ENCODE assay signal across 18 cellular contexts in genomic region chr22:48499456-48500425, GRCh38.
A peak's percentile ranks its signal among the peaks of the same experiment; 100 is the strongest.
DNase-seq lines count a peak whose midpoint lies in the region; ATAC-seq, FAIRE-seq and TF ChIP-seq lines count a peak whose summit lies in the region.
"Had no signal": no experiment of that assay in that cellular context is flagged by ENCODE, and none has a peak within 500 bp of the region (broad histone marks: within the 10 kb centered on the region; RNA-seq: fewer than 3 reads in every experiment).

No MANE protein-coding gene starts in this region.

- peak overlapping the region in 1 of 7 donors; percentile 38 for H3K27ac Mint-ChIP-seq in CD4-positive, alpha-beta memory T cell
- H3K27ac Mint-ChIP-seq: CD4-positive, CD25-positive, alpha-beta regulatory T cell had no signal

- no peak for TF ChIP-seq RAD21 in K562 (CRISPR knock-in tag; conservative IDR thresholded peaks at IDR 0.05 in 1 of 2, IDR thresholded peaks at IDR 0.05 in 1 of 2)

- H3K36me3 ChIP-seq in left ventricle myocardium inferior (no peaks in the 10 kb centered on the region), K562 (ENCODE audit: control insufficient read depth, insufficient read depth, low read length) (no peaks in the 10 kb centered on the region), lower lobe of right lung (no peaks in the 10 kb centered on the region), thyroid gland (no peaks in the 10 kb centered on the region)
- H3K36me3 ChIP-seq in CD4-positive, alpha-beta memory T cell (ENCODE audit: insufficient read depth, low read length), result no peaks in the 10 kb centered on the region
- H3K36me3 ChIP-seq: BE2C had no signal

- H3K4me3 Mint-ChIP-seq in CD4-positive, alpha-beta memory T cell, result no peak overlapping the region
- H3K4me3 Mint-ChIP-seq: CD4-positive, CD25-positive, alpha-beta regulatory T cell had no signal

- H2AFZ ChIP-seq in K562 (ENCODE audit: low read depth, low read length), result no peak overlapping the region

- H3K36me3 Mint-ChIP-seq in CD4-positive, alpha-beta memory T cell, result no peaks in the 10 kb centered on the region
- H3K36me3 Mint-ChIP-seq: CD4-positive, CD25-positive, alpha-beta regulatory T cell had no signal

- H3K9me3 ChIP-seq in left ventricle myocardium inferior (replicated peaks), result no peaks in the 10 kb centered on the region
- H3K9me3 ChIP-seq in K562 (replicated peaks; ENCODE audit: control insufficient read depth, insufficient read depth, low read depth, low read length), result no peaks in the 10 kb centered on the region
- no peaks in the 10 kb centered on the region for H3K9me3 ChIP-seq in lower lobe of right lung
- no peaks in the 10 kb centered on the region for H3K9me3 ChIP-seq in thyroid gland
- no peaks in the 10 kb centered on the region for H3K9me3 ChIP-seq in CD4-positive, alpha-beta memory T cell (ENCODE audit: control insufficient read depth in 1 of 2, low read length in 2 of 2)
- H3K9me3 ChIP-seq: Caco-2 had no signal

- ATAC-seq in Right ventricle myocardium superior (ENCODE audit: poor library complexity), result no peak
- no peak for ATAC-seq in K562
- ATAC-seq in lower lobe of right lung, result no peak

- H3K27me3 Mint-ChIP-seq in CD4-positive, alpha-beta memory T cell, result peaks cover 0 to 5% of the 10 kb centered on the region in 2 donors

- H3K79me2 ChIP-seq in K562 (ENCODE audit: control insufficient read depth, insufficient read depth, low read length), result no peaks in the 10 kb centered on the region

- TF ChIP-seq POLR2A in K562 (conservative IDR thresholded peaks at IDR 0.05) (no peak), thyroid gland (IDR thresholded peaks at IDR 0.05) (no peak)

- POLR2A ChIA-PET in K562 (lab: Yijun Ruan, JAX), result interaction anchor here (0.6 kb wide), 1 partner anchor 47 kb away, joined by 3 read pairs; no protein-coding TSS in a partner anchor
- POLR2A ChIA-PET in CD4-positive, alpha-beta memory T cell (lab: Charles Lee; ENCODE audit: partially characterized antibody), result no interaction called here

- peaks cover 85% of the 10 kb centered on the region for H3K27me3 ChIP-seq in left ventricle myocardium inferior (ENCODE audit: low read depth)
- peaks cover 2 to 29% of the 10 kb centered on the region in 2 experiments; a peak in 3 of 5 replicates for H3K27me3 ChIP-seq in K562 (ENCODE audit: control insufficient read depth in 2 of 2, insufficient read depth in 2 of 2, low read length in 2 of 2)
- no peaks in the 10 kb centered on the region for H3K27me3 ChIP-seq in lower lobe of right lung (ENCODE audit: low read depth)
- H3K27me3 ChIP-seq in thyroid gland, result no peaks in the 10 kb centered on the region
- H3K27me3 ChIP-seq in CD4-positive, alpha-beta memory T cell (ENCODE audit: insufficient read depth, low read length), result no peaks in the 10 kb centered on the region
- H3K27me3 ChIP-seq: BE2C had no signal

- TF ChIP-seq CTCF in left ventricle myocardium inferior (IDR thresholded peaks at IDR 0.05; ENCODE audit: borderline replicate concordance) (no peak), K562 (IDR thresholded peaks at IDR 0.05 in 2 of 3, conservative IDR thresholded peaks at IDR 0.05 in 1 of 3; ENCODE audit: insufficient read depth in 2 of 3, low read depth in 1 of 3, low read length in 3 of 3) (no peak), lower lobe of right lung (IDR thresholded peaks at IDR 0.05) (no peak), thyroid gland (IDR thresholded peaks at IDR 0.05) (no peak)

- in situ Hi-C loops in K562 (cut with MboI), result loop anchor here (25.0 kb wide), 1 partner anchor 912 kb away; no protein-coding TSS in a partner anchor

- H3K27ac ChIP-seq in left ventricle myocardium inferior (replicated peaks) (no peak overlapping the region), K562 (ENCODE audit: extremely low read depth, low read depth, low read length) (no peak overlapping the region), lower lobe of right lung (no peak overlapping the region), thyroid gland (no peak overlapping the region)
- no peak overlapping the region for H3K27ac ChIP-seq in CD4-positive, alpha-beta memory T cell (ENCODE audit: low read depth, low read length)

- H3K4me3 ChIP-seq in left ventricle myocardium inferior (no peak overlapping the region), K562 (no peak overlapping the region), lower lobe of right lung (no peak overlapping the region), thyroid gland (replicated peaks in 1 of 3) (no peak overlapping the region)
- H3K4me3 ChIP-seq in CD4-positive, alpha-beta memory T cell (ENCODE audit: low read length in 2 of 2), result no peak overlapping the region

- H3K4me2 ChIP-seq in K562 (ENCODE audit: insufficient read depth, low read length), result no peak overlapping the region

- H3K9me1 ChIP-seq in K562 (ENCODE audit: control insufficient read depth, insufficient read depth, low read length), result no peaks in the 10 kb centered on the region

- no peak overlapping the region for H3K9ac ChIP-seq in K562 (ENCODE audit: insufficient read depth in 1 of 2, low read depth in 2 of 2, low read length in 2 of 2)

- intact Hi-C loops in Right ventricle myocardium superior (cut with DNase I), result no loop called here
- intact Hi-C loops in left ventricle myocardium inferior (cut with micrococcal nuclease), result no loop called here
- intact Hi-C loops in K562 (cut with micrococcal nuclease), result no loop called here
- intact Hi-C loops in lower lobe of right lung (cut with DNase I), result no loop called here
- intact Hi-C loops in thyroid gland (cut with DNase I), result no loop called here
- intact Hi-C loops in CD4-positive, alpha-beta memory T cell (cut with micrococcal nuclease), result loop anchor here (10.0 kb wide), 1 partner anchor 1285 kb away; no protein-coding TSS in a partner anchor

- BruUV-seq in K562 (replicated peaks; lab: Mats Ljungman, UMichigan), result no TSS peak

- TF ChIP-seq EP300 in K562 (IDR thresholded peaks at IDR 0.05; ENCODE audit: low read length), result no peak

- no peak for FAIRE-seq in K562 (lab: Jason Lieb, UNC)

- H4K20me1 ChIP-seq in K562 (replicated peaks; ENCODE audit: control insufficient read depth, insufficient read depth, low read length), result 0 out of 2 replicates have a peak, but pooled peaks cover 5% of the 10 kb centered on the region

- DNase-seq in Right ventricle myocardium superior (peak; percentile 22), left ventricle myocardium inferior (no peak), K562 (ENCODE audit: extremely low read depth in 1 of 4, low spot score in 3 of 4) (no peak), lower lobe of right lung (peak; percentile 26), NAMALWA (ENCODE audit: low spot score) (no peak), thyroid gland (no peak)
- DNase-seq in activated CD8-positive, alpha-beta memory T cell treated with anti-CD3 and anti-CD28 coated beads, Interleukin-2, amount 50 U/mL, for 4 hours, result no peak
- no peak for DNase-seq in CD4-positive, alpha-beta memory T cell
- DNase-seq: 8988T; BE2C; Caco-2; CD4-positive, CD25-positive, alpha-beta regulatory T cell; DMS153; GF-D8; NCI-H1436; NCI-H2029; NCI-H345; NCI-H524 treated with DMSO at 0.1 percent for 48 hours had no signal

- no peaks in the 10 kb centered on the region for H3K4me1 ChIP-seq in left ventricle myocardium inferior
- no peaks in the 10 kb centered on the region for H3K4me1 ChIP-seq in K562 (replicated peaks in 1 of 2; ENCODE audit: control insufficient read depth in 2 of 2, insufficient read depth in 2 of 2, low read length in 2 of 2)
- H3K4me1 ChIP-seq in lower lobe of right lung, result no peaks in the 10 kb centered on the region
- H3K4me1 ChIP-seq in thyroid gland, result no peaks in the 10 kb centered on the region
- H3K4me1 ChIP-seq in CD4-positive, alpha-beta memory T cell (ENCODE audit: insufficient read depth, low read length), result no peaks in the 10 kb centered on the region
- H3K4me1 ChIP-seq: BE2C, Caco-2 had no signal

- H3K4me1 Mint-ChIP-seq in CD4-positive, alpha-beta memory T cell, result no peaks in the 10 kb centered on the region
- H3K4me1 Mint-ChIP-seq: CD4-positive, CD25-positive, alpha-beta regulatory T cell had no signal

- 1% methylated on average over 21 of the region's 26 CpGs for WGBS in K562 (ENCODE audit: insufficient coverage, low coverage, missing lambda C conversion rate)
- WGBS in thyroid gland, 2 donors, result 72 to 74% methylated on average over 23 of the region's 26 CpGs

- CTCF ChIA-PET in K562 (lab: Yijun Ruan, JAX; ENCODE audit: low intra/inter-chr PET ratio), result no interaction called here
- CTCF ChIA-PET in CD4-positive, alpha-beta memory T cell (lab: Charles Lee; ENCODE audit: partially characterized antibody), result no interaction called here

- H3K9me3 Mint-ChIP-seq in CD4-positive, alpha-beta memory T cell, result no peaks in the 10 kb centered on the region

TF ChIP-seq in K562, 482 proteins besides CTCF, POLR2A, EP300 and RAD21:
- TF ChIP-seq C11orf30 (IDR thresholded peaks at IDR 0.05; ENCODE audit: low read depth) (peak; percentile 32; the same call in 1 of the 2 replicates), FOXK1 (CRISPR knock-in tag; IDR thresholded peaks at IDR 0.05; ENCODE audit: borderline replicate concordance) (no peak), POU5F1 (IDR thresholded peaks at IDR 0.05; ENCODE audit: borderline replicate concordance, low read depth, low read length, partially characterized antibody) (no peak), ZNF316 (IDR thresholded peaks at IDR 0.05) (peak; percentile 14; the same call in 1 of the 2 replicates)

Comparison
In these comparisons a context has a peak if more than half of its experiments do, and no peak if none do; other contexts are left out.
1. DNase-seq: peak in Right ventricle myocardium superior (single experiment) and lower lobe of right lung (single experiment); none in left ventricle myocardium inferior (single experiment), K562 (0 of 4), activated CD8-positive, alpha-beta memory T cell treated with anti-CD3 and anti-CD28 coated beads, Interleukin-2, amount 50 U/mL, for 4 hours (single experiment), NAMALWA (single experiment), thyroid gland (0 of 2) and CD4-positive, alpha-beta memory T cell (0 of 5).